Comparison of ENCODE assay signal across 8 cellular contexts in genomic region chr14:24135834-24136683, GRCh38. TPM values are rescaled to one million over a fixed set of nuclear protein-coding genes. Genes with fewer than 3 reads are reported as not detected.
DNase-seq lines count a peak whose midpoint lies in the region; ATAC-seq and TF ChIP-seq lines count a peak whose summit lies in the region.

PSME1 (plus strand) TSS chr14:24136194; CDS start chr14:24136263, 69 bp downstream.

- H3K4me1 ChIP-seq in thoracic aorta (ENCODE audit: control insufficient read depth in 1 of 2, low read depth in 2 of 2), result peaks cover 12 to 30% of the 10 kb centered on the region in 2 donors

- peaks cover 13% of the 10 kb centered on the region for H3K36me3 ChIP-seq in thoracic aorta

- no peaks in the 10 kb centered on the region for H3K9me3 ChIP-seq in thoracic aorta

- H3K4me3 ChIP-seq in thoracic aorta, result peak within 1 kb of the TSS; percentile 95

- TF ChIP-seq CTCF in HFFc6 (IDR thresholded peaks at IDR 0.05), result no peak
- no peak for TF ChIP-seq CTCF in osteocyte (IDR thresholded peaks at IDR 0.05)
- no peak for TF ChIP-seq CTCF in thoracic aorta (IDR thresholded peaks at IDR 0.05)

- H3K9me3 Mint-ChIP-seq in HFFc6 (no peaks in the 10 kb centered on the region), osteocyte (ENCODE audit: unreplicated experiment) (no peaks in the 10 kb centered on the region)
- H3K9me3 Mint-ChIP-seq in activated naive CD4-positive, alpha-beta T cell treated with anti-CD3 and anti-CD28 coated beads, Interleukin-2, amount 50 U/mL, for 24 hours, result no peaks in the 10 kb centered on the region

- H3K27me3 ChIP-seq in thoracic aorta (replicated peaks; ENCODE audit: insufficient read depth), result no peaks in the 10 kb centered on the region

- H3K27ac ChIP-seq in thoracic aorta, result peak within 1 kb of the TSS; percentile 57 to 84

- H3K36me3 Mint-ChIP-seq in HFFc6 (ENCODE audit: low read depth) (peaks cover 29% of the 10 kb centered on the region), osteocyte (ENCODE audit: unreplicated experiment) (peaks cover 19% of the 10 kb centered on the region)
- H3K36me3 Mint-ChIP-seq in activated naive CD4-positive, alpha-beta T cell treated with anti-CD3 and anti-CD28 coated beads, Interleukin-2, amount 50 U/mL, for 24 hours, result peaks cover 17% of the 10 kb centered on the region

- peak within 1 kb of the TSS; percentile 78 for H3K27ac Mint-ChIP-seq in HFFc6
- peak within 1 kb of the TSS; percentile 96 for H3K27ac Mint-ChIP-seq in activated naive CD4-positive, alpha-beta T cell treated with anti-CD3 and anti-CD28 coated beads, Interleukin-2, amount 50 U/mL, for 24 hours
- peak within 1 kb of the TSS; percentile 81 for H3K27ac Mint-ChIP-seq in osteocyte (ENCODE audit: unreplicated experiment)

- H3K4me3 Mint-ChIP-seq in HFFc6, result peak within 1 kb of the TSS; percentile 85
- H3K4me3 Mint-ChIP-seq in activated naive CD4-positive, alpha-beta T cell treated with anti-CD3 and anti-CD28 coated beads, Interleukin-2, amount 50 U/mL, for 24 hours, result peak within 1 kb of the TSS; percentile 93
- peak within 1 kb of the TSS; percentile 79 for H3K4me3 Mint-ChIP-seq in osteocyte (ENCODE audit: unreplicated experiment)

- peaks cover 8% of the 10 kb centered on the region for H3K27me3 Mint-ChIP-seq in HFFc6 (ENCODE audit: insufficient read depth)
- no peaks in the 10 kb centered on the region for H3K27me3 Mint-ChIP-seq in activated naive CD4-positive, alpha-beta T cell treated with anti-CD3 and anti-CD28 coated beads, Interleukin-2, amount 50 U/mL, for 24 hours
- no peaks in the 10 kb centered on the region for H3K27me3 Mint-ChIP-seq in osteocyte (ENCODE audit: unreplicated experiment)

- DNase-seq in GM04504 (ENCODE audit: low read depth) (peak; percentile 69), HFFc6 (peak; percentile 77), NCI-H1048 (lab: John Stamatoyannopoulos, UW) (peak; percentile 73), glomerular endothelial cell (ENCODE audit: extremely low read depth, low read depth, low spot score) (no peak), osteocyte (ENCODE audit: extremely low spot score, unreplicated experiment) (peak; percentile 97), thoracic aorta (ENCODE audit: low spot score) (peak; percentile 81)

- peak; percentile 93 for ATAC-seq in SK-N-SH treated with all-trans-retinoic acid at 6 μM for 48 hours
- peak; percentile 83 for ATAC-seq in thoracic aorta (ENCODE audit: insufficient number of reproducible peaks, low FRiP score, low read depth)

- H3K4me1 Mint-ChIP-seq in HFFc6 (ENCODE audit: low read depth) (peaks cover 38% of the 10 kb centered on the region), osteocyte (ENCODE audit: unreplicated experiment) (peaks cover 28% of the 10 kb centered on the region)
- H3K4me1 Mint-ChIP-seq in activated naive CD4-positive, alpha-beta T cell treated with anti-CD3 and anti-CD28 coated beads, Interleukin-2, amount 50 U/mL, for 24 hours, result peaks cover 64% of the 10 kb centered on the region

TF ChIP-seq in SK-N-SH treated with all-trans-retinoic acid at 6 μM for 48 hours, 23 proteins besides CTCF, POLR2A, EP300 and RAD21:
- TF ChIP-seq ZNF70 (CRISPR knock-in tag; IDR thresholded peaks at IDR 0.05), result no peak
- no peak for TF ChIP-seq GLIS3 (CRISPR knock-in tag; IDR thresholded peaks at IDR 0.05)
- TF ChIP-seq ZC3H10 (CRISPR knock-in tag; IDR thresholded peaks at IDR 0.05), result no peak
- TF ChIP-seq CSDC2 (CRISPR knock-in tag; IDR thresholded peaks at IDR 0.05), result no peak
- no peak for TF ChIP-seq ARNTL (CRISPR knock-in tag; IDR thresholded peaks at IDR 0.05; ENCODE audit: borderline replicate concordance, low read depth)
- TF ChIP-seq SNAI2 (CRISPR knock-in tag; IDR thresholded peaks at IDR 0.05), result no peak; the same call in 1 of the 2 replicates
- no peak for TF ChIP-seq TCF4 (CRISPR knock-in tag; IDR thresholded peaks at IDR 0.05; ENCODE audit: borderline replicate concordance)
- no peak for TF ChIP-seq ZNF8 (CRISPR knock-in tag; IDR thresholded peaks at IDR 0.05)
- TF ChIP-seq OSR1 (CRISPR knock-in tag; IDR thresholded peaks at IDR 0.05), result no peak
- TF ChIP-seq BACH2 (CRISPR knock-in tag; IDR thresholded peaks at IDR 0.05; ENCODE audit: borderline replicate concordance), result no peak
- no peak for TF ChIP-seq POU6F1 (CRISPR knock-in tag; IDR thresholded peaks at IDR 0.05; ENCODE audit: borderline replicate concordance, low read depth)
- TF ChIP-seq ZNF565 (CRISPR knock-in tag; conservative IDR thresholded peaks at IDR 0.05; ENCODE audit: low read depth), result no peak
- no peak for TF ChIP-seq CREB5 (CRISPR knock-in tag; IDR thresholded peaks at IDR 0.05; ENCODE audit: low read depth)
- TF ChIP-seq ZFP30 (CRISPR knock-in tag; IDR thresholded peaks at IDR 0.05), result no peak
- TF ChIP-seq PATZ1 (CRISPR knock-in tag; IDR thresholded peaks at IDR 0.05; ENCODE audit: borderline replicate concordance), result no peak
- TF ChIP-seq ESRRG (CRISPR knock-in tag; IDR thresholded peaks at IDR 0.05), result no peak
- no peak for TF ChIP-seq ISL1 (CRISPR knock-in tag; IDR thresholded peaks at IDR 0.05)
- no peak for TF ChIP-seq PPARA (CRISPR knock-in tag; IDR thresholded peaks at IDR 0.05; ENCODE audit: borderline replicate concordance)
- TF ChIP-seq RARB (CRISPR knock-in tag; IDR thresholded peaks at IDR 0.05), result no peak
- TF ChIP-seq ZFP3 (CRISPR knock-in tag; IDR thresholded peaks at IDR 0.05), result no peak
TF ChIP-seq in SK-N-SH treated with all-trans-retinoic acid at 6 μM for 48 hours: peak in this region for 0.

RNA-seq across cellular contexts. Expression of gene PSME1, which starts in this region (rescaled TPM):
- 100 to 1,000 TPM in 4 of 6 experiments, 10 to 100 TPM in 2; 88.4 to 120 (median 113) TPM for total RNA-seq in HFFc6 (2021; fragmentation: NEBNext Ultra II Directional; extraction: Animal tissue kit (Norgen Biotek cat#: 25700))
- total RNA-seq in glomerular endothelial cell (235 and 321 TPM in 2 replicates), osteocyte (154 and 156 TPM in 2 replicates), thoracic aorta (10 to 100 TPM; 61.2 to 84.5 TPM)
